In the genomic region with DNA sequence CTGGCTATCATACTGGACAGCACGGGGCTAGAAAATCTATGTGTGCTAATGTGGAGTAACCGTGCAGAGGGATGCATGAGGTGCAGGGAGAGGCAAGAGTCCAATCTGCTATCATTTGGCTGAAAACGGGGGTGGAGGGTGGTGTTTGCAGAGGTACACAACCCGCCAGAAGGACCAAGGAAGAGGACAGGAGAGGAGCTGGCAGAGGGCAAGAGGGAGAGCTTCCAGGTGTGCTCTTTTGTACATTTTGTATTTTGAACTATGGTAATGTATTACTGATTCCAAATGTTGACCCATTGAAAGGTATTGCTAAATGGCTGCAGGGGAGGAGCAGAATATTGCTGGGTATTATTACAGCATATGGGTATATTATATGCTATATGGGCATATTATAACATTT, we compare ENCODE assay signal across 29 cellular contexts. TPM values are rescaled to one million over a fixed set of nuclear protein-coding genes. Genes with fewer than 3 reads are reported as not detected.
"Had no signal": no experiment of that assay in that cellular context is flagged by ENCODE, and none has a peak within 500 bp of the region (broad histone marks: within the 10 kb centered on the region; RNA-seq: fewer than 3 reads in every experiment).

No MANE protein-coding gene starts in this region.

- H3K27ac Mint-ChIP-seq: activated CD4-positive, alpha-beta memory T cell treated with anti-CD3 and anti-CD28 coated beads, Interleukin-2, amount 10 ng/mL, durations not matched to agents 7 days and 5 days; activated CD4-positive, alpha-beta T cell treated with anti-CD3 and anti-CD28 coated beads, Interleukin-2, amount 10 ng/mL, durations not matched to agents 7 days and 5 days; activated naive CD4-positive, alpha-beta T cell treated with anti-CD3 and anti-CD28 coated beads, Interleukin-2, amount 10 ng/mL, durations not matched to agents 7 days and 5 days; activated naive CD4-positive, alpha-beta T cell treated with anti-CD3 and anti-CD28 coated beads, Interleukin-2, amount 50 U/mL, for 72 hours; activated naive CD8-positive, alpha-beta T cell treated with anti-CD3 and anti-CD28 coated beads, Interleukin-2, amount 10 ng/mL, durations not matched to agents 7 days and 5 days; activated T-cell treated with anti-CD3 and anti-CD28 coated beads, Interleukin-2, amount 50 U/mL, for 24 hours; activated T-cell treated with anti-CD3 and anti-CD28 coated beads, Interleukin-2, amount 50 U/mL, for 72 hours; endodermal cell; WTC11 had no signal

- DNase-seq: activated CD4-positive, alpha-beta memory T cell treated with anti-CD3 and anti-CD28 coated beads, Interleukin-2, amount 10 ng/mL, durations not matched to agents 7 days and 5 days; activated CD4-positive, alpha-beta T cell treated with anti-CD3 and anti-CD28 coated beads for 1 hour; activated CD4-positive, alpha-beta T cell treated with anti-CD3 and anti-CD28 coated beads, Interleukin-2, amount 10 ng/mL, durations not matched to agents 7 days and 5 days; activated CD4-positive, alpha-beta T cell treated with anti-CD3 and anti-CD28 coated beads, Interleukin-2, amount 50 U/mL, for 4 hours; activated CD8-positive, alpha-beta memory T cell treated with anti-CD3 and anti-CD28 coated beads, Interleukin-2, amount 50 U/mL, for 48 hours; activated gamma-delta T cell; activated naive CD4-positive, alpha-beta T cell; activated naive CD4-positive, alpha-beta T cell treated with anti-CD3 and anti-CD28 coated beads, Interleukin-2, amount 10 ng/mL, durations not matched to agents 7 days and 5 days; activated naive CD8-positive, alpha-beta T cell treated with anti-CD3 and anti-CD28 coated beads, Interleukin-2, amount 10 ng/mL, durations not matched to agents 7 days and 5 days; activated T-cell treated with anti-CD3 and anti-CD28 coated beads for 4 hours; activated T-cell treated with anti-CD3 and anti-CD28 coated beads, Interleukin-2, amount 50 U/mL, for 24 hours; activated T-cell treated with anti-CD3 and anti-CD28 coated beads, Interleukin-2, amount 50 U/mL, for 72 hours; central memory CD4-positive, alpha-beta T cell; cerebellar nuclear complex; colonic mucosa; effector CD8-positive, alpha-beta T cell; endodermal cell; head of caudate nucleus; T-helper 2 cell had no signal

- H3K27ac ChIP-seq: ascending aorta, breast epithelium, cardiac muscle cell, colonic mucosa had no signal

- H3K36me3 ChIP-seq: ascending aorta, breast epithelium, cardiac muscle cell, colonic mucosa had no signal

- H3K4me1 Mint-ChIP-seq: activated CD4-positive, alpha-beta memory T cell treated with anti-CD3 and anti-CD28 coated beads, Interleukin-2, amount 10 ng/mL, durations not matched to agents 7 days and 5 days; activated CD4-positive, alpha-beta T cell treated with anti-CD3 and anti-CD28 coated beads, Interleukin-2, amount 10 ng/mL, durations not matched to agents 7 days and 5 days; activated naive CD4-positive, alpha-beta T cell treated with anti-CD3 and anti-CD28 coated beads, Interleukin-2, amount 10 ng/mL, durations not matched to agents 7 days and 5 days; activated naive CD8-positive, alpha-beta T cell treated with anti-CD3 and anti-CD28 coated beads, Interleukin-2, amount 10 ng/mL, durations not matched to agents 7 days and 5 days; brain; WTC11 had no signal

- H3K4me3 ChIP-seq: ascending aorta, breast epithelium, cardiac muscle cell, colonic mucosa had no signal

- ATAC-seq: activated naive CD4-positive, alpha-beta T cell treated with anti-CD3 and anti-CD28 coated beads, Interleukin-2, amount 50 U/mL, for 72 hours; activated T-cell treated with anti-CD3 and anti-CD28 coated beads, Interleukin-2, amount 50 U/mL, for 72 hours; esophagus mucosa; WTC11 had no signal

- H3K36me3 Mint-ChIP-seq: activated naive CD4-positive, alpha-beta T cell treated with anti-CD3 and anti-CD28 coated beads, Interleukin-2, amount 10 ng/mL, durations not matched to agents 7 days and 5 days; activated naive CD4-positive, alpha-beta T cell treated with anti-CD3 and anti-CD28 coated beads, Interleukin-2, amount 50 U/mL, for 72 hours; activated naive CD8-positive, alpha-beta T cell treated with anti-CD3 and anti-CD28 coated beads, Interleukin-2, amount 10 ng/mL, durations not matched to agents 7 days and 5 days; brain had no signal

- H3K27me3 Mint-ChIP-seq: activated CD4-positive, alpha-beta T cell treated with anti-CD3 and anti-CD28 coated beads, Interleukin-2, amount 10 ng/mL, durations not matched to agents 7 days and 5 days; activated naive CD8-positive, alpha-beta T cell treated with anti-CD3 and anti-CD28 coated beads, Interleukin-2, amount 10 ng/mL, durations not matched to agents 7 days and 5 days; activated T-cell treated with anti-CD3 and anti-CD28 coated beads, Interleukin-2, amount 50 U/mL, for 24 hours had no signal

- H3K9me3 ChIP-seq: ascending aorta, breast epithelium, colonic mucosa had no signal

- H3K27me3 ChIP-seq: ascending aorta, breast epithelium, cardiac muscle cell, colonic mucosa had no signal

- H3K4me3 Mint-ChIP-seq: activated CD4-positive, alpha-beta memory T cell treated with anti-CD3 and anti-CD28 coated beads, Interleukin-2, amount 10 ng/mL, durations not matched to agents 7 days and 5 days; activated CD4-positive, alpha-beta T cell treated with anti-CD3 and anti-CD28 coated beads, Interleukin-2, amount 10 ng/mL, durations not matched to agents 7 days and 5 days; activated naive CD4-positive, alpha-beta T cell treated with anti-CD3 and anti-CD28 coated beads, Interleukin-2, amount 10 ng/mL, durations not matched to agents 7 days and 5 days; activated naive CD8-positive, alpha-beta T cell treated with anti-CD3 and anti-CD28 coated beads, Interleukin-2, amount 10 ng/mL, durations not matched to agents 7 days and 5 days; activated T-cell treated with anti-CD3 and anti-CD28 coated beads, Interleukin-2, amount 50 U/mL, for 24 hours; activated T-cell treated with anti-CD3 and anti-CD28 coated beads, Interleukin-2, amount 50 U/mL, for 72 hours; brain; endodermal cell; WTC11 had no signal

- H3K4me1 ChIP-seq: ascending aorta, breast epithelium, colonic mucosa had no signal

- H3K9me3 Mint-ChIP-seq: activated CD4-positive, alpha-beta T cell treated with anti-CD3 and anti-CD28 coated beads, Interleukin-2, amount 10 ng/mL, durations not matched to agents 7 days and 5 days; activated T-cell treated with anti-CD3 and anti-CD28 coated beads, Interleukin-2, amount 50 U/mL, for 24 hours had no signal

RNA-seq across cellular contexts. Expression of gene TEKT5, which starts 33.8 kb away (rescaled TPM):
- total RNA-seq: activated CD4-positive, alpha-beta memory T cell treated with anti-CD3 and anti-CD28 coated beads, Interleukin-2, amount 10 ng/mL, durations not matched to agents 7 days and 5 days; activated CD4-positive, alpha-beta T cell treated with anti-CD3 and anti-CD28 coated beads, Interleukin-2, amount 10 ng/mL, durations not matched to agents 7 days and 5 days; activated naive CD4-positive, alpha-beta T cell treated with anti-CD3 and anti-CD28 coated beads, Interleukin-2, amount 50 U/mL, for 72 hours; activated naive CD8-positive, alpha-beta T cell treated with anti-CD3 and anti-CD28 coated beads, Interleukin-2, amount 10 ng/mL, durations not matched to agents 7 days and 5 days; ascending aorta; breast epithelium; dermis microvascular lymphatic vessel endothelial cell; epithelial cell of proximal tubule; esophagus mucosa; T-helper 1 cell treated with Interleukin-12 subunit alpha and Interleukin-12 subunit beta and Interleukin-4 antibody, amounts not matched to agents 30 ng/mL and 1 ng/mL, for 36 hours had no signal
